Comparison of ENCODE assay signal across 17 cellular contexts in the genomic region with DNA sequence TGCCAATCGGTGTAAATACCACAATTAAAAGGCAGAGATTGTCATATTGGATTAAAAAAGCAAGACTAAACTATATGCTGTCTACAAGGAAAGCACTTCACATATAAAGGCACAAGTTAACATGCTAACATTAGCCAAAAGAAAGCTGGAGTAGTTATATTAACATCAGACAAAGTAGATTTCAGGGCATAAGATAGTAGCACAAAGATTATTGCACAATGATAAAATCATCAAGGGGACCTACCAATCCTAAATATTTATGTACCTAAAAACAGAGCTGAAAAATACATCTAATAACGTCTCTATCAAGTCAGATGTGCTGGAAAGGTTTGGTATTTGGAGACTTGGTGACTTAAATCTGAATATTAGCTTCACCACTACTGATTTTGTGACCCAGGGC.
"Had no signal": no experiment of that assay in that cellular context is flagged by ENCODE, and none has a peak within 500 bp of the region (broad histone marks: within the 10 kb centered on the region; RNA-seq: fewer than 3 reads in every experiment).

No MANE protein-coding gene starts in this region.

- H3K9me3 Mint-ChIP-seq: stimulated activated memory B cell treated with anti-CD40 and anti-IgM and Interleukin-4, amounts not matched to agents 10 μg/mL and 1 μg/mL and 100 μg/mL, for 72 hours had no signal

- H3K27ac ChIP-seq: prostate gland, right atrium auricular region, sigmoid colon, spleen, suprapubic skin, thyroid gland had no signal

- H3K9me3 ChIP-seq: prostate gland, suprapubic skin, thyroid gland had no signal

- H3K36me3 ChIP-seq: prostate gland, right atrium auricular region, sigmoid colon, spleen, suprapubic skin, thyroid gland had no signal

- H3K4me3 Mint-ChIP-seq: naive thymus-derived CD8-positive, alpha-beta T cell; nephron progenitor cell; stimulated activated memory B cell treated with anti-CD40 and anti-IgM and Interleukin-4, amounts not matched to agents 10 μg/mL and 1 μg/mL and 100 μg/mL, for 72 hours; type B pancreatic cell had no signal

- H3K4me1 Mint-ChIP-seq: naive thymus-derived CD8-positive, alpha-beta T cell; nephron progenitor cell; stimulated activated memory B cell treated with anti-CD40 and anti-IgM and Interleukin-4, amounts not matched to agents 10 μg/mL and 1 μg/mL and 100 μg/mL, for 72 hours had no signal

- H3K36me3 Mint-ChIP-seq: stimulated activated memory B cell treated with anti-CD40 and anti-IgM and Interleukin-4, amounts not matched to agents 10 μg/mL and 1 μg/mL and 100 μg/mL, for 72 hours had no signal

- H3K4me1 ChIP-seq: spleen had no signal

- ATAC-seq: naive thymus-derived CD8-positive, alpha-beta T cell; stimulated activated memory B cell treated with anti-CD40 and anti-IgM and Interleukin-4, amounts not matched to agents 10 μg/mL and 1 μg/mL and 100 μg/mL, for 72 hours; stimulated activated naive CD8-positive, alpha-beta T cell treated with anti-CD3 and anti-CD28 coated beads, Interleukin-15, Interleukin-2, amounts not matched to agents 100 U/mL and 50 U/mL, for 24 hours had no signal

- H3K27ac Mint-ChIP-seq: naive thymus-derived CD8-positive, alpha-beta T cell; nephron progenitor cell; stimulated activated memory B cell treated with anti-CD40 and anti-IgM and Interleukin-4, amounts not matched to agents 10 μg/mL and 1 μg/mL and 100 μg/mL, for 72 hours; type B pancreatic cell had no signal

- H3K27me3 Mint-ChIP-seq: type B pancreatic cell had no signal

- H3K4me3 ChIP-seq: prostate gland, right atrium auricular region, sigmoid colon, spleen, suprapubic skin, thyroid gland had no signal

- H3K27me3 ChIP-seq: right atrium auricular region, sigmoid colon, spleen, suprapubic skin, thyroid gland had no signal

- DNase-seq: cortex of kidney; effector CD4-positive, alpha-beta T cell; kidney; mammary epithelial cell; naive thymus-derived CD8-positive, alpha-beta T cell; nephron progenitor cell; nucleus accumbens; sigmoid colon; spleen; stimulated activated CD4-positive, alpha-beta T cell treated with anti-CD3 and anti-CD28 coated beads, Interleukin-4, amount 100 ng/mL, for 4 hours; stimulated activated naive CD8-positive, alpha-beta T cell treated with anti-CD3 and anti-CD28 coated beads, Interleukin-15, Interleukin-2, amounts not matched to agents 100 U/mL and 50 U/mL, for 24 hours; thyroid gland had no signal
